Comparison of ENCODE assay signal across 8 cellular contexts in the genomic region with DNA sequence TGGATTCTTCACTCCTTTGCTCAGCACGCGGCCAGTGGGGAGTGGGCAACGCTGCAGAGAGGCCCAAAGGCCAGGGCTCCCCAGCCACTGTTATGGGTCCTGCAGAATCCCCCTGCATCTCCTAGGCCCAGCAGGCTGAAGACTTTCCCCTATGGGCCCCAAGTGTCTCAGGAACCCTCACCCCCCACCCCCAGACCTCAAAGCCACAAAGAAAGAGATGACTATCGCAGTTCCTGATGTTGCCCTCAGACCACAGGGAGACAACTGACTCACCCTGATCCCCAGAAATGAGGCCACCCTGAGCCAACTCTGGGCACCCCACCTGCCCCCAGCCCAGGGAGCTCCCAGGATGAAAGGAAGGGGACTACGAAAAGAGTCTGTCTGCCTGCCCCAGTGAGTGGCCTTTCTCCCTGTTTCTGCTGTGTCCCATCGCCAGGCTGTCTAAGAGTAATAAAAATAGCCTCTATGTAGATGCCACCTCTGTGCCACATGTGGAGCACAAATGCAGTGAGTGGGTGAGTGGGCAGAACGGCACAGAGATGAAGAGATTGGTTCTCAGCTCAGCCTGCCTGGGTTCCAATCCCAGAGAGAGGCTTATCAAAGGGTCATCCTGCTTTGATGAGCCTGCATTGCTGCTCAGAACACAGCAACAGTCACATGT.
DNase-seq lines count a peak whose midpoint lies in the region; ATAC-seq and TF ChIP-seq lines count a peak whose summit lies in the region.

No MANE protein-coding gene starts in this region.

- TF ChIP-seq CTCF in GM10266 (IDR thresholded peaks at IDR 0.05; ENCODE audit: control insufficient read depth, insufficient read depth, low read depth, missing control alignments) (no peak), gastrocnemius medialis (IDR thresholded peaks at IDR 0.05 in 4 of 5, conservative IDR thresholded peaks at IDR 0.05 in 1 of 5) (no peak), esophagus muscularis mucosa (IDR thresholded peaks at IDR 0.05) (no peak)

- TF ChIP-seq EP300 in esophagus muscularis mucosa (IDR thresholded peaks at IDR 0.05), result no peak

- H3K4me1 ChIP-seq in gastrocnemius medialis (peaks cover 3 to 5% of the 10 kb centered on the region in 2 donors), esophagus muscularis mucosa (peaks cover 0 to 14% (median 5%) of the 10 kb centered on the region in 4 donors)

- 92% methylated on average over 7 of the region's 7 CpGs for WGBS in esophagus muscularis mucosa

- in situ Hi-C loops in gastrocnemius medialis (cut with MboI; ENCODE audit: low sequenced_read_pairs in 4 of 4), result loop anchor here (10.0 to 25.0 kb wide), 5 partner anchors 393 to 1006 kb away; partner anchors contain the start of gene TLE3 (in 1 of the 4)

- no peak for TF ChIP-seq POLR2A in gastrocnemius medialis (IDR thresholded peaks at IDR 0.05)
- TF ChIP-seq POLR2A in esophagus muscularis mucosa (IDR thresholded peaks at IDR 0.05; ENCODE audit: low read depth), result no peak

- DNase-seq in GM10266 (ENCODE audit: extremely low spot score) (peak; percentile 66), NOMO-1 treated with DMSO at 0.1 percent for 48 hours (lab: John Stamatoyannopoulos, UW; ENCODE audit: unreplicated experiment) (peak; percentile 54), activated T-cell treated with anti-CD3 and anti-CD28 coated beads for 4 hours (peak; percentile 34), NCI-H226 (no peak), gastrocnemius medialis (no peak), esophagus muscularis mucosa (ENCODE audit: extremely low spot score) (no peak), NCI-H2107 treated with DMSO at 0.1 percent for 48 hours (lab: John Stamatoyannopoulos, UW; ENCODE audit: unreplicated experiment) (no peak)
- peak; percentile 66 to 74 for DNase-seq in stimulated activated CD4-positive, alpha-beta T cell treated with anti-CD3 and anti-CD28 coated beads, Interleukin-15, amount 100 ng/mL, for 48 hours (ENCODE audit: low read depth in 2 of 2)

- H3K27me3 ChIP-seq in gastrocnemius medialis (no peaks in the 10 kb centered on the region), esophagus muscularis mucosa (no peaks in the 10 kb centered on the region)

- H3K27ac ChIP-seq in gastrocnemius medialis, result no peak overlapping the region
- H3K27ac ChIP-seq in esophagus muscularis mucosa (replicated peaks in 1 of 4), result no peak overlapping the region

- no peak for ATAC-seq in gastrocnemius medialis

- H3K4me3 ChIP-seq in gastrocnemius medialis (no peak overlapping the region), esophagus muscularis mucosa (no peak overlapping the region)

- H3K9me3 ChIP-seq in gastrocnemius medialis (no peaks in the 10 kb centered on the region), esophagus muscularis mucosa (no peaks in the 10 kb centered on the region)

- H3K36me3 ChIP-seq in gastrocnemius medialis (no peaks in the 10 kb centered on the region), esophagus muscularis mucosa (no peaks in the 10 kb centered on the region)

- intact Hi-C loops in gastrocnemius medialis (cut with DNase I; ENCODE audit: low total_unique reads), result no loop called here
- intact Hi-C loops in esophagus muscularis mucosa (cut with DNase I), result no loop called here

Comparison
In these comparisons a context has a peak if more than half of its experiments do, and no peak if none do; other contexts are left out.
1. DNase-seq: peak in GM10266 (single experiment), NOMO-1 treated with DMSO at 0.1 percent for 48 hours (single experiment), activated T-cell treated with anti-CD3 and anti-CD28 coated beads for 4 hours (single experiment) and stimulated activated CD4-positive, alpha-beta T cell treated with anti-CD3 and anti-CD28 coated beads, Interleukin-15, amount 100 ng/mL, for 48 hours (2 of 2); none in NCI-H226 (single experiment), gastrocnemius medialis (0 of 2), esophagus muscularis mucosa (single experiment) and NCI-H2107 treated with DMSO at 0.1 percent for 48 hours (single experiment).